Comparison of ENCODE assay signal across 40 cellular contexts in the genomic region with DNA sequence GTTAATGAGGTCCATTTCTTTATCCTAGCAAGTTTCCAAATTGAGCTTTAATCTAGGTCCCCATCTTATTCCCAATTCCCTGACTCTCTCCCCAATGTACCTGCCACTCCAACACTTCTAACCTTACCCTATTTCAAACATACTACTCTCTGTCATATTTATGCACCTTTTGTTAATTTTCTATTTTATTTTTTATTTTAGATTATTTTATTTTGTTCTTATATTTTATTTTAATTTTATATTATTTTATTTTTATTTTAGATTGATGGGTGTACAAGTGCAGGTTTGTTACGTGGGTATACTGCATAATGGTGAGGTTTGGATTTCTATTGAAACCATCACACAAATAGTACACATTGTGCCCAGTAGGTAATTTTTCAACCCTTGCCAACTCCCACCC.
"Had no signal": no experiment of that assay in that cellular context is flagged by ENCODE, and none has a peak within 500 bp of the region (broad histone marks: within the 10 kb centered on the region; RNA-seq: fewer than 3 reads in every experiment).

No MANE protein-coding gene starts in this region.

- H3K36me3 Mint-ChIP-seq: activated naive CD4-positive, alpha-beta T cell treated with anti-CD3 and anti-CD28 coated beads, Interleukin-2, amount 10 ng/mL, durations not matched to agents 7 days and 5 days; activated naive CD4-positive, alpha-beta T cell treated with anti-CD3 and anti-CD28 coated beads, Interleukin-2, amount 50 U/mL, for 24 hours; activated naive CD4-positive, alpha-beta T cell treated with anti-CD3 and anti-CD28 coated beads, Interleukin-2, amount 50 U/mL, for 72 hours; activated naive CD8-positive, alpha-beta T cell; activated naive CD8-positive, alpha-beta T cell treated with anti-CD3 and anti-CD28 coated beads for 36 hours; activated naive CD8-positive, alpha-beta T cell treated with anti-CD3 and anti-CD28 coated beads, Interleukin-2, amount 10 ng/mL, durations not matched to agents 7 days and 5 days; brain had no signal

- H3K27ac Mint-ChIP-seq: activated naive CD4-positive, alpha-beta T cell treated with anti-CD3 and anti-CD28 coated beads for 36 hours; activated naive CD4-positive, alpha-beta T cell treated with anti-CD3 and anti-CD28 coated beads, Interleukin-2, amount 10 ng/mL, durations not matched to agents 7 days and 5 days; activated naive CD4-positive, alpha-beta T cell treated with anti-CD3 and anti-CD28 coated beads, Interleukin-2, amount 50 U/mL, for 24 hours; activated naive CD4-positive, alpha-beta T cell treated with anti-CD3 and anti-CD28 coated beads, Interleukin-2, amount 50 U/mL, for 72 hours; activated naive CD8-positive, alpha-beta T cell; activated naive CD8-positive, alpha-beta T cell treated with anti-CD3 and anti-CD28 coated beads for 36 hours; activated naive CD8-positive, alpha-beta T cell treated with anti-CD3 and anti-CD28 coated beads, Interleukin-2, amount 10 ng/mL, durations not matched to agents 7 days and 5 days; activated naive CD8-positive, alpha-beta T cell treated with anti-CD3 and anti-CD28 coated beads, Interleukin-2, amount 50 U/mL, for 24 hours; activated T-cell treated with anti-CD3 and anti-CD28 coated beads, Interleukin-2, amount 50 U/mL, for 24 hours; activated T-cell treated with anti-CD3 and anti-CD28 coated beads, Interleukin-2, amount 50 U/mL, for 72 hours; activated T-helper 1 cell treated with anti-CD3 and anti-CD28 coated beads, Interleukin-12 subunit alpha, Interleukin-12 subunit beta, Interleukin-2, Interleukin-4 antibody, amounts not matched to agents 30 ng/mL and 10 ng/mL and 1 ng/mL, durations not matched to agents 14 hours and 24 hours and 36 hours; activated T-helper 17 cell treated with anti-CD3 and anti-CD28 coated beads, Interleukin-2, amount 50 U/mL, for 72 hours; activated T-helper 2 cell treated with anti-CD3 and anti-CD28 coated beads, Interferon-gamma antibody, Interleukin-2, Interleukin-4, amounts not matched to agents 10 μg/mL and 5 μg/mL and 100 μg/mL, durations not matched to agents 14 hours and 24 hours and 36 hours; brain had no signal

- H3K27ac ChIP-seq: adrenal gland, ascending aorta, body of pancreas, brain microvascular endothelial cell, breast epithelium, cardiac muscle cell had no signal

- FAIRE-seq: astrocyte, bronchial epithelial cell had no signal

- H3K9me3 Mint-ChIP-seq: activated naive CD4-positive, alpha-beta T cell treated with anti-CD3 and anti-CD28 coated beads for 36 hours; activated naive CD4-positive, alpha-beta T cell treated with anti-CD3 and anti-CD28 coated beads, Interleukin-2, amount 50 U/mL, for 24 hours; activated naive CD8-positive, alpha-beta T cell treated with anti-CD3 and anti-CD28 coated beads for 36 hours; activated naive CD8-positive, alpha-beta T cell treated with anti-CD3 and anti-CD28 coated beads, Interleukin-2, amount 50 U/mL, for 24 hours; activated T-cell treated with anti-CD3 and anti-CD28 coated beads, Interleukin-2, amount 50 U/mL, for 4 hours; central memory CD8-positive, alpha-beta T cell had no signal

- H3K4me1 Mint-ChIP-seq: activated naive CD4-positive, alpha-beta T cell treated with anti-CD3 and anti-CD28 coated beads, Interleukin-2, amount 10 ng/mL, durations not matched to agents 7 days and 5 days; activated naive CD4-positive, alpha-beta T cell treated with anti-CD3 and anti-CD28 coated beads, Interleukin-2, amount 50 U/mL, for 24 hours; activated naive CD8-positive, alpha-beta T cell treated with anti-CD3 and anti-CD28 coated beads for 36 hours; activated naive CD8-positive, alpha-beta T cell treated with anti-CD3 and anti-CD28 coated beads, Interleukin-2, amount 10 ng/mL, durations not matched to agents 7 days and 5 days; activated naive CD8-positive, alpha-beta T cell treated with anti-CD3 and anti-CD28 coated beads, Interleukin-2, amount 50 U/mL, for 24 hours; activated T-helper 17 cell treated with anti-CD3 and anti-CD28 coated beads, Interleukin-2, amount 50 U/mL, for 72 hours; brain; central memory CD8-positive, alpha-beta T cell had no signal

- H3K9me3 ChIP-seq: adrenal gland, ascending aorta, body of pancreas, breast epithelium had no signal

- DNase-seq: activated effector memory CD4-positive, alpha-beta T cell treated with anti-CD3 and anti-CD28 coated beads, Interleukin-2, amount 50 U/mL, for 16 hours; activated effector memory CD4-positive, alpha-beta T cell treated with Interleukin-2 at 50 U/mL for 16 hours; activated gamma-delta T cell; activated gamma-delta T cell treated with Interleukin-2 at 50 U/mL for 16 hours; activated naive CD4-positive, alpha-beta T cell; activated naive CD4-positive, alpha-beta T cell treated with anti-CD3 and anti-CD28 coated beads for 36 hours; activated naive CD4-positive, alpha-beta T cell treated with anti-CD3 and anti-CD28 coated beads, Interleukin-2, amount 10 ng/mL, durations not matched to agents 7 days and 5 days; activated naive CD4-positive, alpha-beta T cell treated with anti-CD3 and anti-CD28 coated beads, Interleukin-2, amount 50 U/mL, for 16 hours; activated naive CD4-positive, alpha-beta T cell treated with Interleukin-2 at 50 U/mL for 16 hours; activated naive CD8-positive, alpha-beta T cell treated with anti-CD3 and anti-CD28 coated beads for 36 hours; activated naive CD8-positive, alpha-beta T cell treated with anti-CD3 and anti-CD28 coated beads, Interleukin-2, amount 10 ng/mL, durations not matched to agents 7 days and 5 days; activated naive CD8-positive, alpha-beta T cell treated with anti-CD3 and anti-CD28 coated beads, Interleukin-2, amount 50 U/mL, for 24 hours; activated T-cell treated with anti-CD3 and anti-CD28 coated beads for 4 hours; activated T-cell treated with anti-CD3 and anti-CD28 coated beads, Interleukin-2, amount 50 U/mL, for 1 hour; activated T-cell treated with anti-CD3 and anti-CD28 coated beads, Interleukin-2, amount 50 U/mL, for 24 hours; activated T-cell treated with anti-CD3 and anti-CD28 coated beads, Interleukin-2, amount 50 U/mL, for 4 hours; activated T-cell treated with anti-CD3 and anti-CD28 coated beads, Interleukin-2, amount 50 U/mL, for 48 hours; activated T-cell treated with anti-CD3 and anti-CD28 coated beads, Interleukin-2, amount 50 U/mL, for 72 hours; adrenal gland; amniotic stem cell; amygdala; anterior cingulate cortex; aorta; body of pancreas; brain microvascular endothelial cell; caudate nucleus; central memory CD4-positive, alpha-beta T cell had no signal

- H3K4me1 ChIP-seq: adrenal gland, ascending aorta, body of pancreas, breast epithelium had no signal

- H3K4me3 Mint-ChIP-seq: activated naive CD4-positive, alpha-beta T cell treated with anti-CD3 and anti-CD28 coated beads for 36 hours; activated naive CD4-positive, alpha-beta T cell treated with anti-CD3 and anti-CD28 coated beads, Interleukin-2, amount 10 ng/mL, durations not matched to agents 7 days and 5 days; activated naive CD4-positive, alpha-beta T cell treated with anti-CD3 and anti-CD28 coated beads, Interleukin-2, amount 50 U/mL, for 24 hours; activated naive CD8-positive, alpha-beta T cell; activated naive CD8-positive, alpha-beta T cell treated with anti-CD3 and anti-CD28 coated beads for 36 hours; activated naive CD8-positive, alpha-beta T cell treated with anti-CD3 and anti-CD28 coated beads, Interleukin-2, amount 10 ng/mL, durations not matched to agents 7 days and 5 days; activated naive CD8-positive, alpha-beta T cell treated with anti-CD3 and anti-CD28 coated beads, Interleukin-2, amount 50 U/mL, for 24 hours; activated T-cell treated with anti-CD3 and anti-CD28 coated beads, Interleukin-2, amount 50 U/mL, for 24 hours; activated T-cell treated with anti-CD3 and anti-CD28 coated beads, Interleukin-2, amount 50 U/mL, for 4 hours; activated T-cell treated with anti-CD3 and anti-CD28 coated beads, Interleukin-2, amount 50 U/mL, for 72 hours; activated T-helper 1 cell treated with anti-CD3 and anti-CD28 coated beads, Interleukin-12 subunit alpha, Interleukin-12 subunit beta, Interleukin-2, Interleukin-4 antibody, amounts not matched to agents 30 ng/mL and 10 ng/mL and 1 ng/mL, durations not matched to agents 14 hours and 24 hours and 36 hours; activated T-helper 17 cell treated with anti-CD3 and anti-CD28 coated beads, Interleukin-2, amount 50 U/mL, for 72 hours; brain; central memory CD8-positive, alpha-beta T cell had no signal

- H3K27me3 ChIP-seq: adrenal gland, ascending aorta, body of pancreas, brain microvascular endothelial cell, breast epithelium, cardiac muscle cell had no signal

- H3K36me3 ChIP-seq: adrenal gland, ascending aorta, brain microvascular endothelial cell, breast epithelium, cardiac muscle cell had no signal

- ATAC-seq: activated naive CD4-positive, alpha-beta T cell treated with anti-CD3 and anti-CD28 coated beads, Interleukin-2, amount 50 U/mL, for 72 hours; activated naive CD8-positive, alpha-beta T cell treated with anti-CD3 and anti-CD28 coated beads, Interleukin-2, amount 50 U/mL, for 24 hours; activated T-cell treated with anti-CD3 and anti-CD28 coated beads, Interleukin-2, amount 50 U/mL, for 4 hours; activated T-cell treated with anti-CD3 and anti-CD28 coated beads, Interleukin-2, amount 50 U/mL, for 72 hours; activated T-helper 17 cell treated with anti-CD3 and anti-CD28 coated beads, Interleukin-2, amount 50 U/mL, for 72 hours; body of pancreas had no signal

- H3K27me3 Mint-ChIP-seq: activated naive CD4-positive, alpha-beta T cell treated with anti-CD3 and anti-CD28 coated beads, Interleukin-2, amount 10 ng/mL, durations not matched to agents 7 days and 5 days; activated naive CD4-positive, alpha-beta T cell treated with anti-CD3 and anti-CD28 coated beads, Interleukin-2, amount 50 U/mL, for 24 hours; activated naive CD8-positive, alpha-beta T cell; activated naive CD8-positive, alpha-beta T cell treated with anti-CD3 and anti-CD28 coated beads for 36 hours; activated naive CD8-positive, alpha-beta T cell treated with anti-CD3 and anti-CD28 coated beads, Interleukin-2, amount 10 ng/mL, durations not matched to agents 7 days and 5 days; activated T-cell treated with anti-CD3 and anti-CD28 coated beads, Interleukin-2, amount 50 U/mL, for 24 hours; activated T-helper 17 cell treated with anti-CD3 and anti-CD28 coated beads, Interleukin-2, amount 50 U/mL, for 72 hours; central memory CD8-positive, alpha-beta T cell had no signal

- H3K4me3 ChIP-seq: adrenal gland, ascending aorta, body of pancreas, breast epithelium, cardiac muscle cell had no signal
